ENCODE assay signal across 8 cellular contexts in genomic region chrX:49173544-49173943, GRCh38. TPM values are rescaled to one million over a fixed set of nuclear protein-coding genes. Genes with fewer than 3 reads are reported as not detected.
DNase-seq lines count a peak whose midpoint lies in the region; ATAC-seq, FAIRE-seq and TF ChIP-seq lines count a peak whose summit lies in the region.
"Not testable (repeated sequence)": the region's sequence is repeated elsewhere in the genome, so short reads cannot be mapped to it uniquely, and the experiment has no call there.

No MANE protein-coding gene starts in this region.

- TF ChIP-seq CTCF in A549 (IDR thresholded peaks at IDR 0.05); PC-9 (conservative IDR thresholded peaks at IDR 0.05); ascending aorta (IDR thresholded peaks at IDR 0.05); epithelial cell of esophagus (IDR thresholded peaks at IDR 0.05; ENCODE audit: insufficient read depth, low read depth, low read length, missing control alignments): not testable (repeated sequence)

- H3K4me3 Mint-ChIP-seq in activated CD8-positive, alpha-beta T cell treated with anti-CD3 and anti-CD28 coated beads, Interleukin-2, amount 10 ng/mL, durations not matched to agents 7 days and 5 days = peak overlapping the region; percentile 85
- peak overlapping the region in 6 of 10 donors; percentile 84 to 93 (median 88) for H3K4me3 Mint-ChIP-seq in naive thymus-derived CD8-positive, alpha-beta T cell
- peak overlapping the region; percentile 90 to 93 for H3K4me3 Mint-ChIP-seq in stimulated activated naive B cell treated with anti-CD40 and anti-IgM and Interleukin-4, amounts not matched to agents 10 μg/mL and 1 μg/mL and 100 μg/mL, for 72 hours

- H3K27ac ChIP-seq in A549 (peak overlapping the region in 1 of 2 experiments; percentile 96; a peak in 2 of 6 replicates), ascending aorta (peak overlapping the region; percentile 88 to 89)
- not testable (repeated sequence) for H3K27ac ChIP-seq in PC-9

- CTCF ChIA-PET in A549 (lab: Yijun Ruan, JAX) = interaction anchor here (0.9 kb wide), 1 partner anchor 18 kb away, joined by 4 read pairs; no protein-coding TSS in a partner anchor
- CTCF ChIA-PET in PC-9 (lab: Charles Lee) = not testable (repeated sequence)
- CTCF ChIA-PET in activated CD8-positive, alpha-beta T cell treated with anti-CD3 and anti-CD28 coated beads, Interleukin-2, amount 10 ng/mL, durations not matched to agents 7 days and 5 days (lab: Charles Lee) = interaction anchor here (1.5 kb wide), 1 partner anchor 14 kb away, joined by 4 read pairs; no protein-coding TSS in a partner anchor

- not testable (repeated sequence) for H3K27ac Mint-ChIP-seq in activated CD8-positive, alpha-beta T cell treated with anti-CD3 and anti-CD28 coated beads, Interleukin-2, amount 10 ng/mL, durations not matched to agents 7 days and 5 days; stimulated activated naive B cell treated with anti-CD40 and anti-IgM and Interleukin-4, amounts not matched to agents 10 μg/mL and 1 μg/mL and 100 μg/mL, for 72 hours
- peak overlapping the region in 2 of 10 donors; percentile 68 to 85 for H3K27ac Mint-ChIP-seq in naive thymus-derived CD8-positive, alpha-beta T cell

- not testable (repeated sequence) for H3K27me3 Mint-ChIP-seq in activated CD8-positive, alpha-beta T cell treated with anti-CD3 and anti-CD28 coated beads, Interleukin-2, amount 10 ng/mL, durations not matched to agents 7 days and 5 days (ENCODE audit: low read depth); naive thymus-derived CD8-positive, alpha-beta T cell; stimulated activated naive B cell treated with anti-CD40 and anti-IgM and Interleukin-4, amounts not matched to agents 10 μg/mL and 1 μg/mL and 100 μg/mL, for 72 hours

- not testable (repeated sequence) for TF ChIP-seq RAD21 in A549 (conservative IDR thresholded peaks at IDR 0.05 in 1 of 2, IDR thresholded peaks at IDR 0.05 in 1 of 2)

- not testable (repeated sequence) for BruUV-seq in PC-9 (replicated peaks; lab: Mats Ljungman, UMichigan)

- peaks cover 31% of the 10 kb centered on the region; the same call in 2 of the 3 replicates for H3K4me1 ChIP-seq in A549
- H3K4me1 ChIP-seq in PC-9 (replicated peaks; ENCODE audit: insufficient read depth); ascending aorta: not testable (repeated sequence)

- H3K4me3 ChIP-seq in A549 (peak overlapping the region; percentile 86; the same call in 1 of the 3 replicates), PC-9 (peak overlapping the region; percentile 56; the same call in 1 of the 2 replicates), ascending aorta (peak overlapping the region in 1 of 2 donors; percentile 72), epithelial cell of esophagus (ENCODE audit: low read length) (peak overlapping the region; percentile 51)

- H3K27me3 ChIP-seq in PC-9 (ENCODE audit: insufficient read depth, low read depth); ascending aorta: not testable (repeated sequence)

- H3K9me3 Mint-ChIP-seq in activated CD8-positive, alpha-beta T cell treated with anti-CD3 and anti-CD28 coated beads, Interleukin-2, amount 10 ng/mL, durations not matched to agents 7 days and 5 days (ENCODE audit: insufficient read depth); naive thymus-derived CD8-positive, alpha-beta T cell; stimulated activated naive B cell treated with anti-CD40 and anti-IgM and Interleukin-4, amounts not matched to agents 10 μg/mL and 1 μg/mL and 100 μg/mL, for 72 hours: not testable (repeated sequence)

- ATAC-seq in A549; activated CD8-positive, alpha-beta T cell treated with anti-CD3 and anti-CD28 coated beads, Interleukin-2, amount 10 ng/mL, durations not matched to agents 7 days and 5 days; naive thymus-derived CD8-positive, alpha-beta T cell; stimulated activated naive B cell treated with anti-CD40 and anti-IgM and Interleukin-4, amounts not matched to agents 10 μg/mL and 1 μg/mL and 100 μg/mL, for 72 hours (replicated peaks): not testable (repeated sequence)

- TF ChIP-seq POLR2A in A549 (IDR thresholded peaks at IDR 0.05; ENCODE audit: low read length) = not testable (repeated sequence)

- H3K4me1 Mint-ChIP-seq in activated CD8-positive, alpha-beta T cell treated with anti-CD3 and anti-CD28 coated beads, Interleukin-2, amount 10 ng/mL, durations not matched to agents 7 days and 5 days (ENCODE audit: low read depth) = peaks cover 39% of the 10 kb centered on the region
- peaks cover 9 to 34% (median 21%) of the 10 kb centered on the region in 4 donors for H3K4me1 Mint-ChIP-seq in naive thymus-derived CD8-positive, alpha-beta T cell
- peaks cover 24 to 54% of the 10 kb centered on the region in 2 donors for H3K4me1 Mint-ChIP-seq in stimulated activated naive B cell treated with anti-CD40 and anti-IgM and Interleukin-4, amounts not matched to agents 10 μg/mL and 1 μg/mL and 100 μg/mL, for 72 hours

- not testable (repeated sequence) for H3K9me2 ChIP-seq in PC-9 (ENCODE audit: insufficient read depth)

- not testable (repeated sequence) for H3F3A ChIP-seq in PC-9 (ENCODE audit: insufficient read depth, low read depth)

- H3K4me2 ChIP-seq in A549 (peak overlapping the region; percentile 88), PC-9 (peak overlapping the region; percentile 64)

- 91% methylated on average over 8 of the region's 8 CpGs for WGBS in A549 (ENCODE audit: missing lambda C conversion rate)

- POLR2A ChIA-PET in A549 (lab: Yijun Ruan, JAX); PC-9 (lab: Charles Lee; ENCODE audit: unreplicated experiment): not testable (repeated sequence)
- POLR2A ChIA-PET in activated CD8-positive, alpha-beta T cell treated with anti-CD3 and anti-CD28 coated beads, Interleukin-2, amount 10 ng/mL, durations not matched to agents 7 days and 5 days (lab: Charles Lee) = interaction anchor here (0.7 kb wide), 1 partner anchor 90 kb away, joined by 3 read pairs; no protein-coding TSS in a partner anchor
- POLR2A ChIA-PET in naive thymus-derived CD8-positive, alpha-beta T cell (lab: Charles Lee) = interaction anchor here (1.7 kb wide), 1 partner anchor 12 kb away, joined by 5 read pairs; no protein-coding TSS in a partner anchor

- H2AFZ ChIP-seq in PC-9 = not testable (repeated sequence)

- DNase-seq in A549 (ENCODE audit: low read depth in 1 of 2, low spot score in 1 of 2); GM18507 (ENCODE audit: extremely low spot score, insufficient read length, low read depth); PC-9; activated CD8-positive, alpha-beta T cell treated with anti-CD3 and anti-CD28 coated beads, Interleukin-2, amount 10 ng/mL, durations not matched to agents 7 days and 5 days; ascending aorta (ENCODE audit: low spot score in 2 of 2); epithelial cell of esophagus (ENCODE audit: low read depth); naive thymus-derived CD8-positive, alpha-beta T cell; stimulated activated naive B cell treated with anti-CD40 and anti-IgM and Interleukin-4, amounts not matched to agents 10 μg/mL and 1 μg/mL and 100 μg/mL, for 72 hours: not testable (repeated sequence)

- not testable (repeated sequence) for H3K9me3 ChIP-seq in A549; PC-9 (ENCODE audit: insufficient read depth, low read depth); ascending aorta

- not testable (repeated sequence) for H3K79me2 ChIP-seq in PC-9 (ENCODE audit: low read depth)

- H3K36me3 ChIP-seq in PC-9 (ENCODE audit: low read depth) = not testable (repeated sequence)
- H3K36me3 ChIP-seq in ascending aorta = peaks cover 14 to 18% of the 10 kb centered on the region in 2 donors

- H3K36me3 Mint-ChIP-seq in activated CD8-positive, alpha-beta T cell treated with anti-CD3 and anti-CD28 coated beads, Interleukin-2, amount 10 ng/mL, durations not matched to agents 7 days and 5 days (ENCODE audit: low read depth) = peaks cover 43% of the 10 kb centered on the region
- peaks cover 0 to 26% (median 0%) of the 10 kb centered on the region in 3 donors for H3K36me3 Mint-ChIP-seq in naive thymus-derived CD8-positive, alpha-beta T cell
- H3K36me3 Mint-ChIP-seq in stimulated activated naive B cell treated with anti-CD40 and anti-IgM and Interleukin-4, amounts not matched to agents 10 μg/mL and 1 μg/mL and 100 μg/mL, for 72 hours = peaks cover 23 to 35% of the 10 kb centered on the region in 2 donors

- H4K20me1 ChIP-seq in PC-9 (ENCODE audit: insufficient read depth) = not testable (repeated sequence)

- not testable (repeated sequence) for FAIRE-seq in A549 (lab: Jason Lieb, UNC)
- FAIRE-seq in GM18507 (lab: Jason Lieb, UNC) = peak; percentile 38

- TF ChIP-seq EP300 in A549 (IDR thresholded peaks at IDR 0.05) = not testable (repeated sequence)

- intact Hi-C loops in PC-9 (cut with micrococcal nuclease; ENCODE audit: unreplicated experiment) = loop anchor here (5.0 kb wide), 1 partner anchor 51 kb away; the partner anchor contains the start of gene GPKOW
- intact Hi-C loops in ascending aorta (cut with DNase I) = not testable (repeated sequence)

RNA-seq across cellular contexts. Expression of gene PLP2, which starts 1.8 kb away (rescaled TPM):
- 209 and 277 TPM in 2 replicates for polyA plus RNA-seq in A549 (2011; rRNA removed)
- 406 and 428 TPM in 2 replicates for polyA plus RNA-seq in A549 (2012; cell fraction: cytosol; rRNA removed)
- 165 and 236 TPM in 2 replicates for polyA plus RNA-seq in A549 (2012; cell fraction: nucleus; rRNA removed)
- 162 to 168 TPM (median 164 TPM) in 3 replicates for polyA plus RNA-seq in A549 (2017; fragmentation: RNase III; extraction: RNeasy Plus Mini Kit Qiagen cat#74134 plus additional on column Dnase treatment)
- polyA minus RNA-seq in A549 (2011; rRNA and poly(A)+ RNA removed) = 267 and 271 TPM in 2 replicates
- total RNA-seq in PC-9 (2021) = 90.0 and 94.5 TPM in 2 replicates
- 100 to 1,000 TPM; 203 to 214 TPM for total RNA-seq in activated CD8-positive, alpha-beta T cell treated with anti-CD3 and anti-CD28 coated beads, Interleukin-2, amount 10 ng/mL, durations not matched to agents 7 days and 5 days
- 51.6 TPM for total RNA-seq in ascending aorta
- 1 to 10 TPM; 6.4 to 6.7 TPM for total RNA-seq in naive thymus-derived CD8-positive, alpha-beta T cell
- 100 to 1,000 TPM; 117 to 141 (median 119) TPM for polyA plus RNA-seq in naive thymus-derived CD8-positive, alpha-beta T cell

RNA-seq across cellular contexts. Expression of gene MAGIX, which starts 11.0 kb away (rescaled TPM):
- polyA plus RNA-seq in A549 (2011; rRNA removed) (1.1 and 1.2 TPM in 2 replicates), A549 (2017; fragmentation: RNase III; extraction: RNeasy Plus Mini Kit Qiagen cat#74134 plus additional on column Dnase treatment) (2.2 to 3.0 TPM (median 2.5 TPM) in 3 replicates)
- polyA plus RNA-seq in A549 (2012; cell fraction: cytosol; rRNA removed) = 2.7 and 4.2 TPM in 2 replicates
- 4.6 and 6.8 TPM in 2 replicates for polyA plus RNA-seq in A549 (2012; cell fraction: nucleus; rRNA removed)
- 0.41 and 1.8 TPM in 2 replicates for polyA minus RNA-seq in A549 (2011; rRNA and poly(A)+ RNA removed)
- total RNA-seq in PC-9 (2021) (1.8 and 2.0 TPM in 2 replicates), ascending aorta (0.32 TPM)
- 1 to 10 TPM in 1 of 2 experiments, under 1 TPM in 1; 0.97 to 1.5 TPM for total RNA-seq in activated CD8-positive, alpha-beta T cell treated with anti-CD3 and anti-CD28 coated beads, Interleukin-2, amount 10 ng/mL, durations not matched to agents 7 days and 5 days
- total RNA-seq in naive thymus-derived CD8-positive, alpha-beta T cell = 1 to 10 TPM in 1 of 2 experiments, under 1 TPM in 1; 0.96 to 1.2 TPM
- under 1 TPM; 0.52 to 0.77 (median 0.71) TPM for polyA plus RNA-seq in naive thymus-derived CD8-positive, alpha-beta T cell

RNA-seq across cellular contexts. Expression of gene PRICKLE3, which starts 12.6 kb away (rescaled TPM):
- polyA plus RNA-seq in A549 (2011; rRNA removed) (7.9 and 9.3 TPM in 2 replicates), A549 (2017; fragmentation: RNase III; extraction: RNeasy Plus Mini Kit Qiagen cat#74134 plus additional on column Dnase treatment) (12.9 to 14.1 TPM (median 14.0 TPM) in 3 replicates)
- 16.9 and 23.0 TPM in 2 replicates for polyA plus RNA-seq in A549 (2012; cell fraction: cytosol; rRNA removed)
- polyA plus RNA-seq in A549 (2012; cell fraction: nucleus; rRNA removed) = 54.4 and 68.6 TPM in 2 replicates
- polyA minus RNA-seq in A549 (2011; rRNA and poly(A)+ RNA removed) = 10.3 and 17.7 TPM in 2 replicates
- total RNA-seq in PC-9 (2021) (13.1 and 13.5 TPM in 2 replicates), ascending aorta (25.3 TPM)
- 10 to 100 TPM; 13.9 TPM for total RNA-seq in activated CD8-positive, alpha-beta T cell treated with anti-CD3 and anti-CD28 coated beads, Interleukin-2, amount 10 ng/mL, durations not matched to agents 7 days and 5 days
- 10 to 100 TPM in 1 of 2 experiments, 1 to 10 TPM in 1; 8.5 to 10.1 TPM for total RNA-seq in naive thymus-derived CD8-positive, alpha-beta T cell
- polyA plus RNA-seq in naive thymus-derived CD8-positive, alpha-beta T cell = 1 to 10 TPM; 1.3 to 2.9 (median 2.0) TPM

RNA-seq across cellular contexts. Expression of gene SYP, which starts 26.4 kb away (rescaled TPM):
- polyA plus RNA-seq in A549 (2011; rRNA removed) (1.3 and 1.7 TPM in 2 replicates), A549 (2017; fragmentation: RNase III; extraction: RNeasy Plus Mini Kit Qiagen cat#74134 plus additional on column Dnase treatment) (3.3 to 4.0 TPM (median 3.8 TPM) in 3 replicates)
- polyA plus RNA-seq in A549 (2012; cell fraction: cytosol; rRNA removed) = 1.5 and 1.6 TPM in 2 replicates
- polyA plus RNA-seq in A549 (2012; cell fraction: nucleus; rRNA removed) = 2.1 and 2.6 TPM in 2 replicates
- 1.1 and 1.3 TPM in 2 replicates for polyA minus RNA-seq in A549 (2011; rRNA and poly(A)+ RNA removed)
- total RNA-seq in PC-9 (2021) (0.44 and 0.63 TPM in 2 replicates), ascending aorta (0.53 TPM)
- total RNA-seq in activated CD8-positive, alpha-beta T cell treated with anti-CD3 and anti-CD28 coated beads, Interleukin-2, amount 10 ng/mL, durations not matched to agents 7 days and 5 days = 1 to 10 TPM; 1.1 to 2.6 TPM
- under 1 TPM; 0.34 to 0.58 TPM for total RNA-seq in naive thymus-derived CD8-positive, alpha-beta T cell
- polyA plus RNA-seq in naive thymus-derived CD8-positive, alpha-beta T cell = under 1 TPM; 0.27 to 0.41 (median 0.40) TPM

RNA-seq across cellular contexts. Expression of gene GPKOW, which starts 50.0 kb away (rescaled TPM):
- polyA plus RNA-seq in A549 (2011; rRNA removed) (34.4 and 40.7 TPM in 2 replicates), A549 (2017; fragmentation: RNase III; extraction: RNeasy Plus Mini Kit Qiagen cat#74134 plus additional on column Dnase treatment) (22.0 to 24.9 TPM (median 24.1 TPM) in 3 replicates)
- 32.5 and 34.5 TPM in 2 replicates for polyA plus RNA-seq in A549 (2012; cell fraction: cytosol; rRNA removed)
- 28.8 and 30.2 TPM in 2 replicates for polyA plus RNA-seq in A549 (2012; cell fraction: nucleus; rRNA removed)
- 21.1 and 22.8 TPM in 2 replicates for polyA minus RNA-seq in A549 (2011; rRNA and poly(A)+ RNA removed)
- total RNA-seq in PC-9 (2021) (12.8 and 17.6 TPM in 2 replicates), ascending aorta (19.4 TPM)
- total RNA-seq in activated CD8-positive, alpha-beta T cell treated with anti-CD3 and anti-CD28 coated beads, Interleukin-2, amount 10 ng/mL, durations not matched to agents 7 days and 5 days = 10 to 100 TPM; 26.1 to 26.2 TPM
- total RNA-seq in naive thymus-derived CD8-positive, alpha-beta T cell = 10 to 100 TPM; 18.2 to 18.6 TPM
- polyA plus RNA-seq in naive thymus-derived CD8-positive, alpha-beta T cell = 10 to 100 TPM; 17.7 to 31.1 (median 27.9) TPM
